Comparison of ENCODE assay signal across 1 cellular context in genomic region chr2:211068108-211068780, GRCh38.
TF ChIP-seq lines count a peak whose summit lies in the region.

No MANE protein-coding gene starts in this region.

TF ChIP-seq in GM23338, 12 proteins besides CTCF, POLR2A, EP300 and RAD21 (continued from another document):
- TF ChIP-seq, protein P1, sequence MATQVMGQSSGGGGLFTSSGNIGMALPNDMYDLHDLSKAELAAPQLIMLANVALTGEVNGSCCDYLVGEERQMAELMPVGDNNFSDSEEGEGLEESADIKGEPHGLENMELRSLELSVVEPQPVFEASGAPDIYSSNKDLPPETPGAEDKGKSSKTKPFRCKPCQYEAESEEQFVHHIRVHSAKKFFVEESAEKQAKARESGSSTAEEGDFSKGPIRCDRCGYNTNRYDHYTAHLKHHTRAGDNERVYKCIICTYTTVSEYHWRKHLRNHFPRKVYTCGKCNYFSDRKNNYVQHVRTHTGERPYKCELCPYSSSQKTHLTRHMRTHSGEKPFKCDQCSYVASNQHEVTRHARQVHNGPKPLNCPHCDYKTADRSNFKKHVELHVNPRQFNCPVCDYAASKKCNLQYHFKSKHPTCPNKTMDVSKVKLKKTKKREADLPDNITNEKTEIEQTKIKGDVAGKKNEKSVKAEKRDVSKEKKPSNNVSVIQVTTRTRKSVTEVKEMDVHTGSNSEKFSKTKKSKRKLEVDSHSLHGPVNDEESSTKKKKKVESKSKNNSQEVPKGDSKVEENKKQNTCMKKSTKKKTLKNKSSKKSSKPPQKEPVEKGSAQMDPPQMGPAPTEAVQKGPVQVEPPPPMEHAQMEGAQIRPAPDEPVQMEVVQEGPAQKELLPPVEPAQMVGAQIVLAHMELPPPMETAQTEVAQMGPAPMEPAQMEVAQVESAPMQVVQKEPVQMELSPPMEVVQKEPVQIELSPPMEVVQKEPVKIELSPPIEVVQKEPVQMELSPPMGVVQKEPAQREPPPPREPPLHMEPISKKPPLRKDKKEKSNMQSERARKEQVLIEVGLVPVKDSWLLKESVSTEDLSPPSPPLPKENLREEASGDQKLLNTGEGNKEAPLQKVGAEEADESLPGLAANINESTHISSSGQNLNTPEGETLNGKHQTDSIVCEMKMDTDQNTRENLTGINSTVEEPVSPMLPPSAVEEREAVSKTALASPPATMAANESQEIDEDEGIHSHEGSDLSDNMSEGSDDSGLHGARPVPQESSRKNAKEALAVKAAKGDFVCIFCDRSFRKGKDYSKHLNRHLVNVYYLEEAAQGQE (IDR thresholded peaks at IDR 0.05; ENCODE audit: unreplicated experiment) = no peak
- TF ChIP-seq ZNF114 (CRISPR knock-in tag; IDR thresholded peaks at IDR 0.05) (no peak), CREB1 (CRISPR knock-in tag; IDR thresholded peaks at IDR 0.05; ENCODE audit: low read depth) (no peak)
TF ChIP-seq in GM23338: peak in this region for 0.
